In the genomic region with DNA sequence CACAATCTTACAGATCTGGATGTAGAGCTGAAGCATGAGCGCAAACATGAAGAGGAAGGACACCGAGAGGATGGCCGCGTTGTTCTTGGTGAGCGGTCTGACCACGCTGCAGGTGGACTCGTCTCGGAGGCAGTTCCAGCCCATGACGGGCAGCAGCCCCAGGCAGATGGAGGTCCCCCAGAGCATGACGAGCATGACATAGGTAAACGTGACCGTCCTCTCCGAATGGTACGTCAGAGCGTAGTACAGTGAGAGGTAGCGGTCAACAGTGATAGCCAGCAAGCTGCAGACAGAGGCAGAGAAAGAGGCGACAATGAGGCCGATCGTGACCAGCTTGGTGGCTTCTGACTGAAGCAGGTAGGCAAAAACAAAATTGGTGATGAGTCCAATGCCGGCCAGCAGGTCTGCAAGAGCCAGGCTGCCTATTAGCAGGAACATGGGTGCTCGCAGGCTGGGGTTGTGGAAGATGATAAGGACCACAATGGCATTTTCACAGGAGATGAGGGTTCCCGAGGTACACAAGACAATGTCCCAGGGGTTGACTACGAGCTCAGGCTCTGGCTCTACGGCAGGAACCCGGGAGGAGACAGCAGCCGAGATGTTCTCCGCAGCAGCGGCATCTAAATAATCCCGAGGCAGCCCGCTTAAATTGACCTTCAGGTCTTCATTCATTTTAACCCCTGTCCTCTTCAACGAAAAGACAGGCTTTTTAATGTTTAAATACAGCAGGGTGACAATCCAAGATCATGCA, we compare ENCODE assay signal across 10 cellular contexts. TPM values are rescaled to one million over a fixed set of nuclear protein-coding genes. Genes with fewer than 3 reads are reported as not detected.
DNase-seq lines count a peak whose midpoint lies in the region; ATAC-seq and TF ChIP-seq lines count a peak whose summit lies in the region.
"Had no signal": no experiment of that assay in that cellular context is flagged by ENCODE, and none has a peak within 500 bp of the region (broad histone marks: within the 10 kb centered on the region; RNA-seq: fewer than 3 reads in every experiment).

No MANE protein-coding gene starts in this region.

- TF ChIP-seq CTCF in IMR-90 (conservative IDR thresholded peaks at IDR 0.05; ENCODE audit: low read depth, low read length): no peak

- peak overlapping the region; percentile 67 for H3K4me3 Mint-ChIP-seq in central memory CD8-positive, alpha-beta T cell
- H3K4me3 Mint-ChIP-seq in natural killer cell treated with Interleukin-12 subunit alpha and Interleukin-12 subunit beta and Interleukin-15 and Interleukin-18, amount 100 ng/mL, for 72 hours: peak overlapping the region; percentile 49

- POLR2A ChIA-PET in IMR-90 (lab: Charles Lee; ENCODE audit: unreplicated experiment) (no interaction called here), HEK293T (lab: Yijun Ruan, JAX) (no interaction called here)

- no peak overlapping the region for H4K91ac ChIP-seq in IMR-90 (ENCODE audit: insufficient read depth, low read depth, low read length)

- H2AFZ ChIP-seq in IMR-90 (replicated peaks; ENCODE audit: low read length, poor library complexity): peak overlapping the region; percentile 60

- H3K27ac ChIP-seq in IMR-90 (ENCODE audit: insufficient read depth, low read length): no peak overlapping the region
- H3K27ac ChIP-seq: BLaER1 treated with 17β-estradiol and CSF1 and Interleukin-3, amounts not matched to agents 10 nM and 100 nM had no signal

- no peak overlapping the region for H2BK20ac ChIP-seq in IMR-90 (ENCODE audit: low read depth, low read length)

- peaks cover 2% of the 10 kb centered on the region; the same call in 1 of the 2 replicates for H3K9me1 ChIP-seq in IMR-90 (ENCODE audit: insufficient read depth, low read length)

- H3K9ac ChIP-seq in IMR-90 (ENCODE audit: low read depth, low read length): no peak overlapping the region
- H3K9ac ChIP-seq: BLaER1 treated with 17β-estradiol and CSF1 and Interleukin-3, amounts not matched to agents 10 nM and 100 nM had no signal

- intact Hi-C loops in IMR-90 (cut with micrococcal nuclease): no loop called here

- no peak overlapping the region for H2BK120ac ChIP-seq in IMR-90 (ENCODE audit: low read depth, low read length)

- 0 out of 2 replicates have a peak, but pooled peaks cover 2% of the 10 kb centered on the region for H3K4me1 ChIP-seq in IMR-90 (ENCODE audit: control insufficient read depth, insufficient read depth, low read length)

- H4K8ac ChIP-seq in IMR-90 (ENCODE audit: low read depth in 2 of 2, low read length in 2 of 2): no peak overlapping the region

- in situ Hi-C loops in IMR-90 (cut with MboI; ENCODE audit: low sequenced_read_pairs): no loop called here

- H3K9me3 Mint-ChIP-seq in central memory CD8-positive, alpha-beta T cell: no peaks in the 10 kb centered on the region
- no peaks in the 10 kb centered on the region for H3K9me3 Mint-ChIP-seq in natural killer cell treated with Interleukin-12 subunit alpha and Interleukin-12 subunit beta and Interleukin-15 and Interleukin-18, amount 100 ng/mL, for 72 hours
- H3K9me3 Mint-ChIP-seq: activated CD4-positive, alpha-beta memory T cell treated with anti-CD3 and anti-CD28 coated beads for 36 hours had no signal

- no peak overlapping the region for H2AK9ac ChIP-seq in IMR-90 (replicated peaks; ENCODE audit: low read depth, low read length, poor library complexity)

- no peak overlapping the region for H3K27ac Mint-ChIP-seq in central memory CD8-positive, alpha-beta T cell (ENCODE audit: low read depth)
- H3K27ac Mint-ChIP-seq in natural killer cell treated with Interleukin-12 subunit alpha and Interleukin-12 subunit beta and Interleukin-15 and Interleukin-18, amount 100 ng/mL, for 72 hours: no peak overlapping the region
- H3K27ac Mint-ChIP-seq: activated CD4-positive, alpha-beta memory T cell treated with anti-CD3 and anti-CD28 coated beads for 36 hours had no signal

- H3K36me3 Mint-ChIP-seq in central memory CD8-positive, alpha-beta T cell (ENCODE audit: insufficient read depth): no peaks in the 10 kb centered on the region
- H3K36me3 Mint-ChIP-seq in natural killer cell treated with Interleukin-12 subunit alpha and Interleukin-12 subunit beta and Interleukin-15 and Interleukin-18, amount 100 ng/mL, for 72 hours: peaks cover 5% of the 10 kb centered on the region
- H3K36me3 Mint-ChIP-seq: activated CD4-positive, alpha-beta memory T cell treated with anti-CD3 and anti-CD28 coated beads for 36 hours had no signal

- H2AK5ac ChIP-seq in IMR-90 (ENCODE audit: low read depth, low read length): no peak overlapping the region

- H2BK5ac ChIP-seq in IMR-90 (ENCODE audit: low read depth, low read length, poor library complexity, severe bottlenecking): no peak overlapping the region

- TF ChIP-seq POLR2A in IMR-90 (IDR thresholded peaks at IDR 0.05; ENCODE audit: low read depth, low read length): no peak

- H4K5ac ChIP-seq in IMR-90 (ENCODE audit: low read depth, low read length): no peak overlapping the region

- 71% methylated on average over 27 of the region's 31 CpGs; no CpG with 5 or more reads in 1 of the 2 experiments for WGBS in IMR-90 (ENCODE audit: extremely low coverage in 2 of 2, insufficient read length in 1 of 2), 2 experiments

- H3K18ac ChIP-seq in IMR-90 (ENCODE audit: low read depth, low read length): no peak overlapping the region

- CTCF ChIA-PET in IMR-90 (lab: Yijun Ruan, JAX): no interaction called here
- CTCF ChIA-PET in HEK293T (lab: Yijun Ruan, JAX): no interaction called here

- no peaks in the 10 kb centered on the region for H3K9me3 ChIP-seq in IMR-90 (ENCODE audit: control insufficient read depth, insufficient read depth, low read length)

- no peak overlapping the region for H2BK15ac ChIP-seq in IMR-90 (ENCODE audit: low read depth, low read length)

- peaks cover 40% of the 10 kb centered on the region for H3K27me3 ChIP-seq in IMR-90 (ENCODE audit: control insufficient read depth, insufficient read depth, low read length)
- H3K27me3 ChIP-seq: BLaER1 treated with 17β-estradiol and CSF1 and Interleukin-3, amounts not matched to agents 10 nM and 100 nM had no signal

- DNase-seq in Ammon's horn (ENCODE audit: low spot score) (peak; percentile 12), IMR-90 (no peak), iPS-NIHi7 (ENCODE audit: extremely low spot score) (no peak), NCI-H128 (lab: John Stamatoyannopoulos, UW; ENCODE audit: unreplicated experiment) (no peak), HEK293T (ENCODE audit: extremely low spot score) (no peak)
- no peak for DNase-seq in central memory CD8-positive, alpha-beta T cell (ENCODE audit: low spot score in 2 of 2)
- no peak for DNase-seq in natural killer cell treated with Interleukin-12 subunit alpha and Interleukin-12 subunit beta and Interleukin-15 and Interleukin-18, amount 100 ng/mL, for 72 hours (ENCODE audit: low spot score)
- DNase-seq: activated CD4-positive, alpha-beta memory T cell treated with anti-CD3 and anti-CD28 coated beads for 36 hours had no signal

- no TSS peak for BruUV-seq in IMR-90 (replicated peaks; lab: Mats Ljungman, UMichigan)

- H3K23ac ChIP-seq in IMR-90 (ENCODE audit: low read depth, low read length): no peak overlapping the region

- H3K14ac ChIP-seq in IMR-90 (replicated peaks; ENCODE audit: low read depth, low read length): no peak overlapping the region

- no peak overlapping the region for H3K4me3 ChIP-seq in IMR-90 (ENCODE audit: insufficient read depth, low read depth, low read length)
- H3K4me3 ChIP-seq: BLaER1 treated with 17β-estradiol and CSF1 and Interleukin-3, amounts not matched to agents 10 nM and 100 nM had no signal

- H3K4me1 Mint-ChIP-seq in central memory CD8-positive, alpha-beta T cell: peaks cover 12% of the 10 kb centered on the region
- peaks cover 0 to 13% of the 10 kb centered on the region in 2 donors for H3K4me1 Mint-ChIP-seq in natural killer cell treated with Interleukin-12 subunit alpha and Interleukin-12 subunit beta and Interleukin-15 and Interleukin-18, amount 100 ng/mL, for 72 hours (ENCODE audit: low read depth in 2 of 2)

- H3K4ac ChIP-seq in IMR-90 (ENCODE audit: low read depth, low read length): no peak overlapping the region

- H3K79me1 ChIP-seq in IMR-90 (ENCODE audit: low read depth in 1 of 2, low read length in 2 of 2): no peaks in the 10 kb centered on the region

- H3K27me3 Mint-ChIP-seq in central memory CD8-positive, alpha-beta T cell: peaks cover 70% of the 10 kb centered on the region
- peaks cover 49 to 52% of the 10 kb centered on the region in 2 donors for H3K27me3 Mint-ChIP-seq in natural killer cell treated with Interleukin-12 subunit alpha and Interleukin-12 subunit beta and Interleukin-15 and Interleukin-18, amount 100 ng/mL, for 72 hours

- H3K36me3 ChIP-seq in IMR-90 (ENCODE audit: control insufficient read depth, insufficient read depth, low read length): no peaks in the 10 kb centered on the region
- H3K36me3 ChIP-seq: BLaER1 treated with 17β-estradiol and CSF1 and Interleukin-3, amounts not matched to agents 10 nM and 100 nM had no signal

- TF ChIP-seq RAD21 in IMR-90 (IDR thresholded peaks at IDR 0.05; ENCODE audit: low read length): no peak

- dilution Hi-C loops in IMR-90 (cut with HindIII; ENCODE audit: low sequenced_read_pairs, unreplicated experiment): no loop called here

- no peaks in the 10 kb centered on the region for H4K20me1 ChIP-seq in IMR-90 (ENCODE audit: insufficient read depth, low read length)
- H4K20me1 ChIP-seq: BLaER1 treated with 17β-estradiol and CSF1 and Interleukin-3, amounts not matched to agents 10 nM and 100 nM had no signal

- ATAC-seq in IMR-90 (ENCODE audit: low read depth) (no peak), GM18511 (IDR thresholded peaks at IDR 0.05; ENCODE audit: unreplicated experiment) (no peak)
- no peak for ATAC-seq in central memory CD8-positive, alpha-beta T cell (replicated peaks; ENCODE audit: extremely low read depth, poor library complexity, severe bottlenecking)
- no peak for ATAC-seq in natural killer cell treated with Interleukin-12 subunit alpha and Interleukin-12 subunit beta and Interleukin-15 and Interleukin-18, amount 100 ng/mL, for 72 hours

- no peak overlapping the region for H3K56ac ChIP-seq in IMR-90 (ENCODE audit: extremely low read depth, insufficient read depth, low read length)

- H3K4me2 ChIP-seq in IMR-90 (ENCODE audit: low read depth, low read length): peak overlapping the region; percentile 69
- H3K4me2 ChIP-seq: BLaER1 treated with 17β-estradiol and CSF1 and Interleukin-3, amounts not matched to agents 10 nM and 100 nM had no signal

TF ChIP-seq in IMR-90, 13 proteins besides CTCF, POLR2A, EP300 and RAD21 (continues in another document):
- TF ChIP-seq RCOR1 (IDR thresholded peaks at IDR 0.05; ENCODE audit: insufficient replicate concordance, low read length): no peak
- no peak for TF ChIP-seq NFE2L2 (IDR thresholded peaks at IDR 0.05; ENCODE audit: low read depth, low read length)

TF ChIP-seq in HEK293T, 16 proteins besides CTCF, POLR2A, EP300 and RAD21:
- TF ChIP-seq FOXA1 (IDR thresholded peaks at IDR 0.05): no peak
TF ChIP-seq in HEK293T: peak in this region for 0.

RNA-seq across cellular contexts. Expression of a gene that starts 1.3 kb away (rescaled TPM):
- not detected in 2 replicates for total RNA-seq in IMR-90 (2012; rRNA removed)
- not detected in 2 replicates for polyA plus RNA-seq in IMR-90 (2012; rRNA removed)
- not detected in 2 replicates for polyA plus RNA-seq in IMR-90 (2012; cell fraction: cytosol; rRNA removed)
- polyA plus RNA-seq in IMR-90 (2012; cell fraction: nucleus; rRNA removed; ENCODE audit: low replicate concordance): not detected in 2 replicates
- not detected for total RNA-seq in natural killer cell treated with Interleukin-12 subunit alpha and Interleukin-12 subunit beta and Interleukin-15 and Interleukin-18, amount 100 ng/mL, for 72 hours
- total RNA-seq: activated CD4-positive, alpha-beta memory T cell treated with anti-CD3 and anti-CD28 coated beads for 36 hours had no signal
